9 cellular contexts compared by ENCODE assay signal in genomic region chr11:88790179-88790578, GRCh38.
"Had no signal": no experiment of that assay in that cellular context is flagged by ENCODE, and none has a peak within 500 bp of the region (broad histone marks: within the 10 kb centered on the region; RNA-seq: fewer than 3 reads in every experiment).

No MANE protein-coding gene starts in this region.

- H3K4me3 Mint-ChIP-seq: H9 had no signal

- H3K27ac ChIP-seq: GM23248, KMS-11 had no signal

- H3K9me3 Mint-ChIP-seq: H9 had no signal

- FAIRE-seq: H54, HTR-8/SVneo had no signal

- DNase-seq: GM23248, GOT3, H9, HCEC 1CT, Karpas-422, KBM-7 had no signal

- H3K4me2 ChIP-seq: KMS-11 had no signal

- H2AFZ ChIP-seq: GM23248 had no signal

- H3K4me3 ChIP-seq: GM23248 had no signal

- H3K9ac ChIP-seq: GM23248, KMS-11 had no signal

- H3K27ac Mint-ChIP-seq: H9 had no signal
